8 cellular contexts compared by ENCODE assay signal in the genomic region with DNA sequence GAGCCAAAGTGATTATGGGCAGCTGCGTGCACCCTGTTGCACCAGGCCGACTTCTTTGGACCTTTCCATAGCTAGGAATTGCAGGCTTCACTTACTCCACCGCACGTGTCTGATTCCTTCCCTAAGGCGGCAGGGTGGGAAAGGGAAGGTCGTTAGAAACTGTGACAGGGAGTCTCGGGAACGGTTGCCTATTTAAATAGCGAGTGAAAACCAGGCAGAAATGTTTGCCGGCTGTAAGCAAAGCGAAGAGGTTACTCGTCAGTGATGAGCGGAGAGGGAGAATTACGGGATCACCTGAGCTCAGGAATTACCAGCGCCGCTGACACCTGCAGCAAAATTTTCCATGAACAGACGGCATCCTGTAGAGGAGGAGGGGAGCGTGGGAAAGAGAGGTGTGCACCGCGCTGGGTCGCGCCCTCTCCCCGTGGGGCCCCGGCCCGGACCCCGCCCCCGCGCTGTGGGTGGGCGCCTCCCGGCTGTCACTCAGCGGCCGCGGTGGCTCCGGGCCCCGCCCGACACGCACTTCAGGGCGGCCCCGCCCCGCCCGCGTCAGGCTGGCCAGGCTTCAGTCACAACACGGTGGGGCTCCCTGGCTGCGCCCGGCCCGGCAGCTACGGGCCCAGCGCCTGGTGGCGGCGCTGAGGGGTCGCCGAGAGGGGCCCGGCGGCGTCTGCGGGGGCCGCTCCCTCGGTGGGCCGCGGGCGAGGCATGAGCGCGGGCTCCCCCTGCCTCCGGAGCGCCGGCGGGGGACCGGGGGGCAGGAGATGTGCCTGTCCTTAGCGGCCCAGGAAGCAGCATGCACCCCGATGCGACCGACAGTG. TPM values are rescaled to one million over a fixed set of nuclear protein-coding genes. Genes with fewer than 3 reads are reported as not detected.
A peak's percentile ranks its signal among the peaks of the same experiment; 100 is the strongest.
DNase-seq lines count a peak whose midpoint lies in the region; ATAC-seq lines count a peak whose summit lies in the region.

Gene SNX25 (plus strand): TSS at position 568 of the 821 bp plus-strand sequence. CDS start 229 bp downstream, at position 797.

- H3K27ac ChIP-seq in effector memory CD4-positive, alpha-beta T cell (ENCODE audit: insufficient read depth, low read length, poor library complexity, severe bottlenecking) = peak within 1 kb of the TSS; percentile 45

- H3K4me3 ChIP-seq in effector memory CD4-positive, alpha-beta T cell (ENCODE audit: insufficient read depth, low read depth, low read length, poor library complexity, severe bottlenecking) = peak within 1 kb of the TSS; percentile 60

- CTCF ChIA-PET in activated CD8-positive, alpha-beta memory T cell treated with anti-CD3 and anti-CD28 coated beads for 36 hours (lab: Charles Lee) = interaction anchor here (0.6 to 0.8 kb wide), 3 partner anchors 57 to 186 kb away, joined by 3 read pairs; no protein-coding TSS in a partner anchor

- peak; percentile 62 for ATAC-seq in GM18873 (IDR thresholded peaks at IDR 0.05; ENCODE audit: low FRiP score, unreplicated experiment)
- ATAC-seq in HG03135 (IDR thresholded peaks at IDR 0.05; ENCODE audit: unreplicated experiment) = peak; percentile 71

- POLR2A ChIA-PET in activated CD8-positive, alpha-beta memory T cell treated with anti-CD3 and anti-CD28 coated beads for 36 hours (lab: Charles Lee) = interaction anchor here (0.6 to 1.3 kb wide), 2 partner anchors 37 to 1765 kb away, joined by 3 to 4 read pairs; no protein-coding TSS in a partner anchor

- H3K4me1 ChIP-seq in effector memory CD4-positive, alpha-beta T cell (ENCODE audit: control insufficient read depth, insufficient read depth, low read length, poor library complexity, severe bottlenecking) = peaks cover 29% of the 10 kb centered on the region

- no peaks in the 10 kb centered on the region for H3K27me3 ChIP-seq in effector memory CD4-positive, alpha-beta T cell (replicated peaks; ENCODE audit: control insufficient read depth, insufficient read depth, low read length, poor library complexity, severe bottlenecking)

- DNase-seq in AG08396 (ENCODE audit: low spot score) (peak; percentile 85), NCI-H69 (lab: John Stamatoyannopoulos, UW) (peak; percentile 91), medulla oblongata (ENCODE audit: extremely low spot score) (peak; percentile 91)
- peak; percentile 76 to 82 (median 79) for DNase-seq in effector memory CD4-positive, alpha-beta T cell
- DNase-seq in stimulated activated CD8-positive, alpha-beta memory T cell treated with anti-CD3 and anti-CD28 coated beads, Interleukin-12 subunit alpha, Interleukin-12 subunit beta, amount 100 ng/mL, for 24 hours (ENCODE audit: extremely low read depth) = peak; percentile 80

- H3K9me3 ChIP-seq in effector memory CD4-positive, alpha-beta T cell (ENCODE audit: control insufficient read depth, low read length) = no peaks in the 10 kb centered on the region

- H3K36me3 ChIP-seq in effector memory CD4-positive, alpha-beta T cell (ENCODE audit: control insufficient read depth, insufficient read depth, low read length) = no peaks in the 10 kb centered on the region

RNA-seq across cellular contexts. Expression of gene SNX25, which starts in this region (rescaled TPM):
- total RNA-seq in activated CD8-positive, alpha-beta memory T cell treated with anti-CD3 and anti-CD28 coated beads for 36 hours = 10 to 100 TPM; 17.5 to 19.2 TPM

Comparison
In these comparisons a context has a peak if more than half of its experiments do, and no peak if none do; other contexts are left out.
1. Peak in every context shown above with its lines: DNase-seq, ATAC-seq, H3K4me3 ChIP-seq and H3K27ac ChIP-seq.